In genomic region chr6:33425668-33426577, GRCh38 we compare ENCODE assay signal across 1 cellular context.
TF ChIP-seq lines count a peak whose summit lies in the region.

No MANE protein-coding gene starts in this region.

TF ChIP-seq in K562, 482 proteins besides CTCF, POLR2A, EP300 and RAD21 (continued from another document and continues in another):
- TF ChIP-seq MGA (IDR thresholded peaks at IDR 0.05) (peak; percentile 91), PTBP1 (IDR thresholded peaks at IDR 0.05; ENCODE audit: low read depth, low read length) (0 out of 2 replicates have a peak, but pooled peaks have one; percentile 40), CCAR2 (IDR thresholded peaks at IDR 0.05; ENCODE audit: low read depth, low read length) (no peak), SRSF7 (optimal IDR thresholded peaks at IDR 0.05; ENCODE audit: low read depth, low read length) (no peak), IRF1 (CRISPR knock-in tag; IDR thresholded peaks at IDR 0.05; ENCODE audit: borderline replicate concordance) (no peak), MAX (CRISPR knock-in tag; IDR thresholded peaks at IDR 0.05) (peak; percentile 99), HBP1 (CRISPR knock-in tag; IDR thresholded peaks at IDR 0.05) (no peak), POU5F1 (IDR thresholded peaks at IDR 0.05; ENCODE audit: borderline replicate concordance, low read depth, low read length, partially characterized antibody) (no peak), PHB2 (IDR thresholded peaks at IDR 0.05; ENCODE audit: low read depth) (no peak), CCNT2 (IDR thresholded peaks at IDR 0.05; ENCODE audit: borderline replicate concordance, extremely low read depth, insufficient read length, low read depth, low read length) (peak; percentile 74), ASH1L (IDR thresholded peaks at IDR 0.05; ENCODE audit: borderline replicate concordance, low read depth, partially characterized antibody) (no peak), ZNF445 (CRISPR knock-in tag; IDR thresholded peaks at IDR 0.05; ENCODE audit: low read depth) (no peak), MAFK (IDR thresholded peaks at IDR 0.05; ENCODE audit: low read length) (no peak), HNRNPK (IDR thresholded peaks at IDR 0.05; ENCODE audit: low read depth, low read length, poor library complexity, severe bottlenecking) (no peak), NONO (IDR thresholded peaks at IDR 0.05; ENCODE audit: low read depth in 2 of 2, low read length in 1 of 2) (no peak), THAP7 (CRISPR knock-in tag; IDR thresholded peaks at IDR 0.05) (no peak), PRDM10 (IDR thresholded peaks at IDR 0.05; ENCODE audit: partially characterized antibody) (peak; percentile 74), PTTG1 (tag; IDR thresholded peaks at IDR 0.05; ENCODE audit: low read depth) (no peak), BRF1 (IDR thresholded peaks at IDR 0.05; ENCODE audit: borderline replicate concordance, extremely low read depth, insufficient read length) (no peak), SRSF3 (IDR thresholded peaks at IDR 0.05; ENCODE audit: insufficient read depth, low read length) (no peak), E2F6 (IDR thresholded peaks at IDR 0.05; ENCODE audit: borderline replicate concordance in 1 of 2, extremely low read depth in 1 of 2, insufficient read depth in 1 of 2, insufficient read length in 1 of 2, low read depth in 1 of 2, low read length in 1 of 2, poor library complexity in 1 of 2, severe bottlenecking in 1 of 2) (peak; percentile 89 to 95), THRB (CRISPR knock-in tag; conservative IDR thresholded peaks at IDR 0.05) (0 out of 2 replicates have a peak, but pooled peaks have one; percentile 17), NCOA2 (IDR thresholded peaks at IDR 0.05; ENCODE audit: partially characterized antibody in 2 of 2) (no peak), TFAP4 (CRISPR knock-in tag; IDR thresholded peaks at IDR 0.05; ENCODE audit: borderline replicate concordance) (peak; percentile 82), POLR2AphosphoS2 (IDR thresholded peaks at IDR 0.05; ENCODE audit: low read length) (no peak), PCBP1 (IDR thresholded peaks at IDR 0.05; ENCODE audit: low read depth, low read length, poor library complexity, severe bottlenecking) (peak; percentile 53), ZNF57 (CRISPR knock-in tag; IDR thresholded peaks at IDR 0.05) (no peak), SNAPC5 (CRISPR knock-in tag; IDR thresholded peaks at IDR 0.05) (no peak), CREB1 (IDR thresholded peaks at IDR 0.05) (peak; percentile 50; the same call in 1 of the 2 replicates), CREB1 (CRISPR knock-in tag; IDR thresholded peaks at IDR 0.05) (peak; percentile 69; the same call in 1 of the 2 replicates), MED1 (CRISPR knock-in tag; IDR thresholded peaks at IDR 0.05; ENCODE audit: borderline replicate concordance) (no peak), MYBL2 (IDR thresholded peaks at IDR 0.05; ENCODE audit: low read depth) (no peak), MYBL2 (CRISPR knock-in tag; IDR thresholded peaks at IDR 0.05; ENCODE audit: borderline replicate concordance) (no peak)
